In genomic region chr7:44568771-44569560, GRCh38 we compare ENCODE assay signal across 13 cellular contexts. TPM values are rescaled to one million over a fixed set of nuclear protein-coding genes. Genes with fewer than 3 reads are reported as not detected.
"Had no signal": no experiment of that assay in that cellular context is flagged by ENCODE, and none has a peak within 500 bp of the region (broad histone marks: within the 10 kb centered on the region; RNA-seq: fewer than 3 reads in every experiment).

No MANE protein-coding gene starts in this region.

- H3K9me3 ChIP-seq: gastroesophageal sphincter, tibial nerve, vagina had no signal

- H3K27me3 ChIP-seq: gastroesophageal sphincter, tibial nerve, vagina had no signal

- H3K4me3 ChIP-seq: gastroesophageal sphincter, tibial nerve, vagina had no signal

- DNase-seq: cortex of kidney; effector memory CD4-positive, alpha-beta T cell; left ventricle myocardium superior; mesenchymal stem cell had no signal

- H3K27ac ChIP-seq: gastroesophageal sphincter, tibial nerve, vagina had no signal

- H3K4me3 Mint-ChIP-seq: activated T-helper 1 cell treated with anti-CD3 and anti-CD28 coated beads, Interleukin-12 subunit alpha, Interleukin-12 subunit beta, Interleukin-2, Interleukin-4 antibody, amounts not matched to agents 30 ng/mL and 10 ng/mL and 1 ng/mL, durations not matched to agents 14 hours and 24 hours and 36 hours had no signal

- H3K9me3 Mint-ChIP-seq: activated T-helper 1 cell treated with anti-CD3 and anti-CD28 coated beads, Interleukin-12 subunit alpha, Interleukin-12 subunit beta, Interleukin-2, Interleukin-4 antibody, amounts not matched to agents 30 ng/mL and 10 ng/mL and 1 ng/mL, durations not matched to agents 14 hours and 24 hours and 36 hours; nephron had no signal

- H3K27ac Mint-ChIP-seq: activated T-helper 1 cell treated with anti-CD3 and anti-CD28 coated beads, Interleukin-12 subunit alpha, Interleukin-12 subunit beta, Interleukin-2, Interleukin-4 antibody, amounts not matched to agents 30 ng/mL and 10 ng/mL and 1 ng/mL, durations not matched to agents 14 hours and 24 hours and 36 hours; nephron had no signal

- ATAC-seq: activated CD4-positive, CD25-positive, alpha-beta regulatory T cell treated with anti-CD3 and anti-CD28 coated beads, Interleukin-2, amount 50 U/mL, for 24 hours; gastroesophageal sphincter; left ventricle myocardium superior had no signal

RNA-seq across cellular contexts. Expression of gene NPC1L1, which starts 27.8 kb away (rescaled TPM):
- total RNA-seq: activated T-helper 1 cell treated with anti-CD3 and anti-CD28 coated beads, Interleukin-12 subunit alpha, Interleukin-12 subunit beta, Interleukin-2, Interleukin-4 antibody, amounts not matched to agents 30 ng/mL and 10 ng/mL and 1 ng/mL, durations not matched to agents 14 hours and 24 hours and 36 hours; left ventricle myocardium superior; osteocyte; skeletal muscle tissue; T-helper 2 cell treated with Interferon-gamma antibody and Interleukin-4, amounts not matched to agents 100 ng/mL and 5 ng/mL, for 36 hours had no signal
